ENCODE assay signal across 24 cellular contexts in the genomic region with DNA sequence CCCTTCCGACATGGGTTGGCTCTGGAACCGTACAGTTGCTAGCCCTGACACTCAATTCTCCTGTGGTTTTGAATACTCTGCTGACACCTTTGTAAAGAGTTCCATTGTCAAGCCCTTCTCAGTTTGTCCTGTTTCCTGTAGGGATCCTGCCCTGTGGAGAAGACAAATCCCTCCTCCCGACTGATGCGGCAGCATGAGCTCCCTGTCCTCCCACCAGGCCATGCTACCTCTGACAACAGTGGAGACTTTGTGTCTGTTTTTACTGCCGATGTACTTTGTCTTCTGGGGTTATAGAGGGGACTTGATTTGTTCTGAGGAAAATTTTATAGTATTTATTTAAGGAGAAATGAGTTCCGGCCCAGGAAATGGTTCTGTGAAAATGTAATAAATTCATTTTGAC.
"Had no signal": no experiment of that assay in that cellular context is flagged by ENCODE, and none has a peak within 500 bp of the region (broad histone marks: within the 10 kb centered on the region; RNA-seq: fewer than 3 reads in every experiment).

No MANE protein-coding gene starts in this region.

- H3K4me1 ChIP-seq: ascending aorta had no signal

- H3K36me3 ChIP-seq: ascending aorta had no signal

- DNase-seq: activated B cell treated with CpG ODN at 0.5 μM for 24 hours; activated CD4-positive, alpha-beta T cell treated with anti-CD3 and anti-CD28 coated beads for 1 hour; activated CD4-positive, alpha-beta T cell treated with anti-CD3 and anti-CD28 coated beads, Interleukin-2, amount 10 ng/mL, durations not matched to agents 24 days and 14 days; activated CD4-positive, alpha-beta T cell treated with anti-CD3 and anti-CD28 coated beads, Interleukin-2, amount 50 U/mL, for 48 hours; activated CD8-positive, alpha-beta memory T cell treated with anti-CD3 and anti-CD28 coated beads, Interleukin-2, amount 10 ng/mL, durations not matched to agents 7 days and 5 days; activated effector memory CD4-positive, alpha-beta T cell treated with anti-CD3 and anti-CD28 coated beads, Interleukin-2, amount 50 U/mL, for 16 hours; activated naive CD4-positive, alpha-beta T cell treated with Interleukin-2 at 50 U/mL for 16 hours; activated naive CD8-positive, alpha-beta T cell treated with anti-CD3 and anti-CD28 coated beads, Interleukin-2, amount 50 U/mL, for 24 hours; activated T-cell treated with anti-CD3 and anti-CD28 coated beads, Interleukin-2, amount 50 U/mL, for 24 hours; amniotic stem cell; body of pancreas; central memory CD4-positive, alpha-beta T cell; NCI-H1048; NCI-H146; NCI-H187 treated with DMSO at 0.1 percent for 48 hours; NCI-H345; NCI-H510A; NCI-H526 treated with DMSO at 0.1 percent for 48 hours; NCI-H82; SIG-M5; T-helper 17 cell; T-helper 9 cell had no signal

- ATAC-seq: activated CD8-positive, alpha-beta memory T cell treated with anti-CD3 and anti-CD28 coated beads, Interleukin-2, amount 10 ng/mL, durations not matched to agents 7 days and 5 days; activated naive CD4-positive, alpha-beta T cell treated with anti-CD3 and anti-CD28 coated beads, Interleukin-2, amount 50 U/mL, for 72 hours; activated naive CD8-positive, alpha-beta T cell treated with anti-CD3 and anti-CD28 coated beads, Interleukin-2, amount 50 U/mL, for 24 hours; body of pancreas; T-helper 17 cell had no signal

- H3K27ac ChIP-seq: ascending aorta, body of pancreas had no signal

- H3K4me3 ChIP-seq: ascending aorta, body of pancreas had no signal

- H3K27me3 ChIP-seq: ascending aorta, body of pancreas had no signal

- H3K9me3 ChIP-seq: ascending aorta, body of pancreas had no signal
